Comparison of ENCODE assay signal across 8 cellular contexts in genomic region chr1:19882111-19883071, GRCh38. TPM values are rescaled to one million over a fixed set of nuclear protein-coding genes. Genes with fewer than 3 reads are reported as not detected.
DNase-seq lines count a peak whose midpoint lies in the region; ATAC-seq and TF ChIP-seq lines count a peak whose summit lies in the region.

Gene OTUD3 (plus strand): TSS chr1:19882395. CDS start chr1:19882514, 119 bp downstream.

- H3K27me3 ChIP-seq in right atrium auricular region, result no peaks in the 10 kb centered on the region
- no peaks in the 10 kb centered on the region for H3K27me3 ChIP-seq in vagina

- peak within 1 kb of the TSS; percentile 79 for H3K27ac ChIP-seq in angular gyrus (ENCODE audit: low read depth, low read length)
- peak within 1 kb of the TSS; percentile 80 to 93 for H3K27ac ChIP-seq in right atrium auricular region
- peak within 1 kb of the TSS; percentile 95 for H3K27ac ChIP-seq in vagina

- peak in 1 of 2 donors; percentile 82 for TF ChIP-seq POLR2A in vagina (IDR thresholded peaks at IDR 0.05)

- ATAC-seq in GM18498 (IDR thresholded peaks at IDR 0.05; ENCODE audit: unreplicated experiment) (peak; percentile 95), HG02938 (IDR thresholded peaks at IDR 0.05; ENCODE audit: unreplicated experiment) (peak; percentile 88), T-helper 17 cell (peak; percentile 98)

- peaks cover 0 to 22% of the 10 kb centered on the region in 2 donors for H3K4me1 ChIP-seq in right atrium auricular region
- H3K4me1 ChIP-seq in vagina, result peaks cover 29% of the 10 kb centered on the region

- peaks cover 23% of the 10 kb centered on the region for H3K4me1 Mint-ChIP-seq in T-helper 17 cell

- peaks cover 16% of the 10 kb centered on the region for H3K27me3 Mint-ChIP-seq in T-helper 17 cell

- H3K9me3 ChIP-seq in T-helper 17 cell (ENCODE audit: control insufficient read depth, low read length, poor library complexity, severe bottlenecking) (no peaks in the 10 kb centered on the region), right atrium auricular region (no peaks in the 10 kb centered on the region), vagina (no peaks in the 10 kb centered on the region)

- DNase-seq in NCI-H1694 treated with DMSO at 0.1 percent for 48 hours (lab: John Stamatoyannopoulos, UW) (peak; percentile 92), T-helper 17 cell (peak; percentile 90 to 94 (median 93)), right atrium auricular region (ENCODE audit: low spot score) (peak; percentile 95), pulmonary artery endothelial cell (ENCODE audit: low read depth, low spot score) (peak; percentile 86), vagina (ENCODE audit: extremely low spot score in 2 of 2) (peak in 1 of 2 donors; percentile 97)

- H3K4me3 Mint-ChIP-seq in T-helper 17 cell, result peak within 1 kb of the TSS; percentile 94

- intact Hi-C loops in vagina (cut with DNase I), result no loop called here

- TF ChIP-seq CTCF in right atrium auricular region (IDR thresholded peaks at IDR 0.05) (peak; percentile 85 to 94), vagina (IDR thresholded peaks at IDR 0.05) (peak; percentile 87 to 92 (median 88))

- H3K4me3 ChIP-seq in right atrium auricular region, result peak within 1 kb of the TSS; percentile 79 to 85
- peak within 1 kb of the TSS; percentile 53 to 88 for H3K4me3 ChIP-seq in vagina

- H3K27ac Mint-ChIP-seq in T-helper 17 cell, result peak within 1 kb of the TSS; percentile 75

- no peaks in the 10 kb centered on the region for H3K36me3 ChIP-seq in right atrium auricular region
- H3K36me3 ChIP-seq in vagina, result no peaks in the 10 kb centered on the region

- H3K36me3 Mint-ChIP-seq in T-helper 17 cell (ENCODE audit: low read depth), result peaks cover 4% of the 10 kb centered on the region

RNA-seq across cellular contexts. Expression of gene OTUD3, which starts in this region (rescaled TPM):
- 10 to 100 TPM; 14.1 to 16.9 TPM for total RNA-seq in T-helper 17 cell
- 10 to 100 TPM in 1 of 2 donors, 1 to 10 TPM in 1; 2.4 to 31.6 TPM for total RNA-seq in right atrium auricular region
- 4.2 and 4.7 TPM in 2 replicates for total RNA-seq in pulmonary artery endothelial cell
- total RNA-seq in vagina, result 4.9 TPM
